Comparison of ENCODE assay signal across 25 cellular contexts in genomic region chr5:17996002-17996401, GRCh38.
DNase-seq lines count a peak whose midpoint lies in the region; ATAC-seq, FAIRE-seq and TF ChIP-seq lines count a peak whose summit lies in the region.
"Had no signal": no experiment of that assay in that cellular context is flagged by ENCODE, and none has a peak within 500 bp of the region (broad histone marks: within the 10 kb centered on the region; RNA-seq: fewer than 3 reads in every experiment).

No MANE protein-coding gene starts in this region.

- DNase-seq in COR-L47 (lab: John Stamatoyannopoulos, UW) (peak; percentile 18), NCI-H146 (lab: John Stamatoyannopoulos, UW) (peak; percentile 42), NCI-H748 treated with DMSO at 0.1 percent for 48 hours (lab: John Stamatoyannopoulos, UW) (peak; percentile 89), bronchial epithelial cell (ENCODE audit: low read depth) (peak; percentile 53), heart left ventricle (no peak)
- no peak for DNase-seq in activated naive CD4-positive, alpha-beta T cell treated with Interleukin-2 at 50 U/mL for 16 hours
- no peak for DNase-seq in natural killer cell treated with Interleukin-12 subunit alpha and Interleukin-12 subunit beta and Interleukin-15 and Interleukin-18, amount 100 ng/mL, for 72 hours (ENCODE audit: low spot score)
- DNase-seq: CD8-positive, alpha-beta T cell; DMS 273 treated with DMSO at 0.1 percent for 48 hours; DMS79 treated with DMSO at 0.1 percent for 48 hours; KBM-7; MV-4-11; NCI-H1105; NCI-H1436 treated with DMSO at 0.1 percent for 48 hours; NCI-H2029; NCI-H526 treated with DMSO at 0.1 percent for 48 hours; NK-92 treated with Interleukin-12 subunit alpha and Interleukin-12 subunit beta, amount 100 ng/mL, for 24 hours; SIG-M5 had no signal

- no peak for TF ChIP-seq CTCF in bronchial epithelial cell (IDR thresholded peaks at IDR 0.05; ENCODE audit: insufficient read depth, low read length, severe bottlenecking)
- no peak for TF ChIP-seq CTCF in heart left ventricle (IDR thresholded peaks at IDR 0.05)

- no peaks in the 10 kb centered on the region for H3K27me3 Mint-ChIP-seq in natural killer cell treated with Interleukin-12 subunit alpha and Interleukin-12 subunit beta and Interleukin-15 and Interleukin-18, amount 100 ng/mL, for 72 hours
- H3K27me3 Mint-ChIP-seq: B cell had no signal

- peaks cover 6% of the 10 kb centered on the region for H3K9me3 Mint-ChIP-seq in natural killer cell treated with Interleukin-12 subunit alpha and Interleukin-12 subunit beta and Interleukin-15 and Interleukin-18, amount 100 ng/mL, for 72 hours

- no peak for ATAC-seq in natural killer cell treated with Interleukin-12 subunit alpha and Interleukin-12 subunit beta and Interleukin-15 and Interleukin-18, amount 100 ng/mL, for 72 hours
- ATAC-seq in heart left ventricle, result no peak
- ATAC-seq: CD8-positive, alpha-beta T cell; HCT116; Panc1 had no signal

- WGBS in heart left ventricle, 4 donors, result 54 to 61% (median 57%) methylated on average over 3 of the region's 3 CpGs

- H3K9me3 ChIP-seq in heart left ventricle, result no peaks in the 10 kb centered on the region

- intact Hi-C loops in heart left ventricle (cut with DNase I), result no loop called here

- no peaks in the 10 kb centered on the region for H3K4me1 Mint-ChIP-seq in natural killer cell treated with Interleukin-12 subunit alpha and Interleukin-12 subunit beta and Interleukin-15 and Interleukin-18, amount 100 ng/mL, for 72 hours (ENCODE audit: low read depth in 2 of 2)
- H3K4me1 Mint-ChIP-seq: B cell had no signal

- H3K4me3 Mint-ChIP-seq in natural killer cell treated with Interleukin-12 subunit alpha and Interleukin-12 subunit beta and Interleukin-15 and Interleukin-18, amount 100 ng/mL, for 72 hours, result no peak overlapping the region
- H3K4me3 Mint-ChIP-seq: B cell; CD8-positive, alpha-beta T cell had no signal

- no peak overlapping the region for H3K27ac Mint-ChIP-seq in natural killer cell treated with Interleukin-12 subunit alpha and Interleukin-12 subunit beta and Interleukin-15 and Interleukin-18, amount 100 ng/mL, for 72 hours
- H3K27ac Mint-ChIP-seq: B cell; CD8-positive, alpha-beta T cell had no signal

- no peak overlapping the region for H3K27ac ChIP-seq in heart left ventricle
- H3K27ac ChIP-seq: C4-2B, SK-N-MC had no signal

- no peaks in the 10 kb centered on the region for H3K36me3 Mint-ChIP-seq in natural killer cell treated with Interleukin-12 subunit alpha and Interleukin-12 subunit beta and Interleukin-15 and Interleukin-18, amount 100 ng/mL, for 72 hours
- H3K36me3 Mint-ChIP-seq: CD8-positive, alpha-beta T cell had no signal

- TF ChIP-seq POLR2A in heart left ventricle (IDR thresholded peaks at IDR 0.05), result no peak

- H3K4me3 ChIP-seq in bronchial epithelial cell (ENCODE audit: low read depth, low read length), result no peak overlapping the region
- no peak overlapping the region for H3K4me3 ChIP-seq in heart left ventricle
- H3K4me3 ChIP-seq: SK-N-MC had no signal

- FAIRE-seq in bronchial epithelial cell (lab: Jason Lieb, UNC), result no peak
- FAIRE-seq: GM12892, H1 had no signal

- H3K27me3 ChIP-seq in bronchial epithelial cell (ENCODE audit: control insufficient read depth, insufficient read depth, low read length), result no peaks in the 10 kb centered on the region
- H3K27me3 ChIP-seq in heart left ventricle, result no peaks in the 10 kb centered on the region

- no peaks in the 10 kb centered on the region for H3K4me1 ChIP-seq in heart left ventricle

- H3K36me3 ChIP-seq in bronchial epithelial cell (ENCODE audit: control insufficient read depth, insufficient read depth, low read length) (no peaks in the 10 kb centered on the region), heart left ventricle (no peaks in the 10 kb centered on the region)

Comparison
In these comparisons a context has a peak if more than half of its experiments do, and no peak if none do; other contexts are left out.
1. DNase-seq: peak in COR-L47 (single experiment), NCI-H146 (single experiment), NCI-H748 treated with DMSO at 0.1 percent for 48 hours (single experiment) and bronchial epithelial cell (single experiment); none in activated naive CD4-positive, alpha-beta T cell treated with Interleukin-2 at 50 U/mL for 16 hours (single experiment), natural killer cell treated with Interleukin-12 subunit alpha and Interleukin-12 subunit beta and Interleukin-15 and Interleukin-18, amount 100 ng/mL, for 72 hours (single experiment) and heart left ventricle (0 of 5).